Comparison of ENCODE assay signal across 9 cellular contexts in the genomic region with DNA sequence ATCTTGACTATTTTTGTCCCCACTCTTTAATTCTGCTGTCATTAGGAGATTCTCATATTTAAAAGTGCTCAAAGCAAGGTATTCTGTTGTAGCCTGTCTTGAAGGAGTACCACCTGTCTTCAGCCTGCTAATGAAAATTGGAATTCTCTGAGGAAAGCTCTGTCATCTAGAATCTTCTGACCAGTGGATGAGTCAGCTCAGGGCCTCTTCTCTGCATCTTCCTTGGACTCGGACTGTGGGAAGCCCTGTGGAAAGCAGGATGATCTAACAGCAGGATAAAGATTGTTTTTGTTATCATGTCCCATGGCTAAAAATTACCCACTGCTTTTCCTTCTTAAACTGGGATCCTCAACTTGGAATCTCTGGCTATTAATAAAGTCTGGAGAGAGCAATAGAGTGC. TPM values are rescaled to one million over a fixed set of nuclear protein-coding genes. Genes with fewer than 3 reads are reported as not detected.
"Had no signal": no experiment of that assay in that cellular context is flagged by ENCODE, and none has a peak within 500 bp of the region (broad histone marks: within the 10 kb centered on the region; RNA-seq: fewer than 3 reads in every experiment).

No MANE protein-coding gene starts in this region.

- H3K4me3 ChIP-seq: HAP-1, K562 had no signal

- ATAC-seq: HCT116, HepG2, K562 had no signal

- H3K4me1 ChIP-seq: HAP-1 had no signal

- H3K27ac ChIP-seq: HL-60 had no signal

- H3K36me3 ChIP-seq: HAP-1 had no signal

- H3K9me3 ChIP-seq: HAP-1 had no signal

- DNase-seq: GOT3, H7, HFFc6 had no signal

RNA-seq across cellular contexts. Expression of a gene that starts 18.7 kb away (rescaled TPM):
- total RNA-seq: HFFc6, HT1080 had no signal
- polyA plus RNA-seq: HepG2, K562 had no signal
